Comparison of ENCODE assay signal across 1 cellular context in the genomic region with DNA sequence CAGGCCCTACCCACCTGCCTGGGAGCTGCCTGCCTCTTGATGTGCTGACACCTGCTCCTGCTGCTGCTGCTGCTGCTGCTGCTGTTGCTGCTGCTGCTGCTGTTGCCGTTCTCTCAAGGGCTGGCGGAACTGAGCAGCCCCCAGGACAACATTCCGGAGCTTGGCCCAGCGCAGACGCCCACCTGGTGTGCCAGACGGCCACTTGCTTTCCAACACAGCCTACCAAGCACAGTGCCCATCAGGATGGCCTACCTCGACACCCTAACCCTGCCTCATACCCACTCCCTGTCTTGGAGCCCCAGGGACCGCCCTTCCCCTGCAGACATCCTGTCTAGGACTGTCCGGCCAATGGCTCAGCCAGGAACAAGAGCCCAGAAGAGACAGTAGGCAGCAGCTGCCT.
TF ChIP-seq lines count a peak whose summit lies in the region.

No MANE protein-coding gene starts in this region.

TF ChIP-seq in HepG2, 621 proteins besides CTCF, POLR2A, EP300 and RAD21:
- TF ChIP-seq AGO2 (optimal IDR thresholded peaks at IDR 0.05; ENCODE audit: low read depth, low read length) (peak; percentile 37), CENPT (CRISPR knock-in tag; IDR thresholded peaks at IDR 0.05; ENCODE audit: low read depth) (no peak)
